ENCODE assay signal across 12 cellular contexts in genomic region chr7:24826662-24827020, GRCh38.
A peak's percentile ranks its signal among the peaks of the same experiment; 100 is the strongest.
DNase-seq lines count a peak whose midpoint lies in the region; ATAC-seq, FAIRE-seq and TF ChIP-seq lines count a peak whose summit lies in the region.
"Had no signal": no experiment of that assay in that cellular context is flagged by ENCODE, and none has a peak within 500 bp of the region (broad histone marks: within the 10 kb centered on the region; RNA-seq: fewer than 3 reads in every experiment).

No MANE protein-coding gene starts in this region.

- ATAC-seq in HepG2 (no peak; the same call in 2 of the 3 replicates), right lobe of liver (no peak), left ventricle myocardium superior (no peak)

- peak overlapping the region; percentile 35 for H3K9ac ChIP-seq in HepG2 (ENCODE audit: insufficient read depth, low read depth, low read length)

- CTCF ChIA-PET in HepG2 (lab: Yijun Ruan, JAX; ENCODE audit: low intra/inter-chr PET ratio, low total read pairs): no interaction called here

- no peak for TF ChIP-seq POLR2A in HepG2 (IDR thresholded peaks at IDR 0.05; ENCODE audit: insufficient read depth in 1 of 2, low read depth in 2 of 2, low read length in 2 of 2)
- TF ChIP-seq POLR2A in right lobe of liver (IDR thresholded peaks at IDR 0.05): no peak

- H3K36me3 ChIP-seq in HepG2 (replicated peaks in 1 of 2; ENCODE audit: control insufficient read depth in 1 of 2, insufficient read depth in 2 of 2, low read length in 2 of 2) (peaks cover 0 to 18% of the 10 kb centered on the region in 2 experiments; a peak in 2 of 5 replicates), right lobe of liver (no peaks in the 10 kb centered on the region)

- peak overlapping the region; percentile 31 for H3K4me3 Mint-ChIP-seq in activated T-helper 2 cell treated with anti-CD3 and anti-CD28 coated beads, Interferon-gamma antibody, Interleukin-2, Interleukin-4, amounts not matched to agents 10 μg/mL and 5 μg/mL and 100 μg/mL, durations not matched to agents 14 hours and 24 hours and 36 hours (ENCODE audit: low read depth)

- peaks cover 87% of the 10 kb centered on the region for H3K36me3 Mint-ChIP-seq in activated T-helper 2 cell treated with anti-CD3 and anti-CD28 coated beads, Interferon-gamma antibody, Interleukin-2, Interleukin-4, amounts not matched to agents 10 μg/mL and 5 μg/mL and 100 μg/mL, durations not matched to agents 14 hours and 24 hours and 36 hours (ENCODE audit: low read depth)

- H3K4me1 Mint-ChIP-seq in activated T-helper 2 cell treated with anti-CD3 and anti-CD28 coated beads, Interferon-gamma antibody, Interleukin-2, Interleukin-4, amounts not matched to agents 10 μg/mL and 5 μg/mL and 100 μg/mL, durations not matched to agents 14 hours and 24 hours and 36 hours (ENCODE audit: low read depth): peaks cover 78% of the 10 kb centered on the region

- H3K9me3 Mint-ChIP-seq in activated T-helper 2 cell treated with anti-CD3 and anti-CD28 coated beads, Interferon-gamma antibody, Interleukin-2, Interleukin-4, amounts not matched to agents 10 μg/mL and 5 μg/mL and 100 μg/mL, durations not matched to agents 14 hours and 24 hours and 36 hours: no peaks in the 10 kb centered on the region

- H3K27me3 ChIP-seq in HepG2 (ENCODE audit: control insufficient read depth in 1 of 2, insufficient read depth in 2 of 2, low read length in 2 of 2) (no peaks in the 10 kb centered on the region), right lobe of liver (no peaks in the 10 kb centered on the region)
- H3K27me3 ChIP-seq: heart left ventricle had no signal

- TF ChIP-seq RAD21 in HepG2 (CRISPR knock-in tag; IDR thresholded peaks at IDR 0.05): no peak

- TF ChIP-seq EP300 in HepG2 (IDR thresholded peaks at IDR 0.05; ENCODE audit: low read depth in 2 of 2, low read length in 2 of 2) (no peak), HepG2 (CRISPR knock-in tag; IDR thresholded peaks at IDR 0.05; ENCODE audit: borderline replicate concordance) (no peak)

- WGBS in HepG2 (ENCODE audit: low lambda C conversion rate): 50% methylated on average over 7 of the region's 7 CpGs
- 47% methylated on average over 6 of the region's 7 CpGs for WGBS in right lobe of liver (ENCODE audit: insufficient coverage, low coverage, low lambda C conversion rate, missing lambda C conversion rate)

- H3K79me2 ChIP-seq in HepG2 (ENCODE audit: insufficient read depth, low read length): peaks cover 2% of the 10 kb centered on the region

- TSS peak; percentile 99 for BruUV-seq in HepG2 (replicated peaks; lab: Mats Ljungman, UMichigan)

- no peak for FAIRE-seq in HepG2 (lab: Jason Lieb, UNC)
- FAIRE-seq in frontal cortex (lab: Jason Lieb, UNC): no peak

- in situ Hi-C loops in HepG2 (cut with HindIII; ENCODE audit: extremely low pct_ligation_motif_present, low pct_unique_long_range_greater_than_20kb): no loop called here

- no peaks in the 10 kb centered on the region for H3K9me3 ChIP-seq in HepG2 (ENCODE audit: low read length)
- no peaks in the 10 kb centered on the region for H3K9me3 ChIP-seq in right lobe of liver
- H3K9me3 ChIP-seq: heart left ventricle had no signal

- H3K4me3 ChIP-seq in HepG2 (replicated peaks in 1 of 3; ENCODE audit: insufficient read depth in 1 of 3, low read depth in 2 of 3, low read length in 3 of 3): peak overlapping the region in 1 of 3 experiments; percentile 36; a peak in 1 of 6 replicates
- no peak overlapping the region for H3K4me3 ChIP-seq in right lobe of liver
- H3K4me3 ChIP-seq: heart left ventricle had no signal

- DNase-seq in HepG2 (ENCODE audit: low spot score): no peak
- DNase-seq in right lobe of liver: no peak
- no peak for DNase-seq in activated T-helper 2 cell treated with anti-CD3 and anti-CD28 coated beads, Interferon-gamma antibody, Interleukin-2, Interleukin-4, amounts not matched to agents 10 μg/mL and 5 μg/mL and 100 μg/mL, durations not matched to agents 14 hours and 24 hours and 36 hours (ENCODE audit: low spot score)
- DNase-seq in iris pigment epithelial cell (ENCODE audit: low read depth): peak; percentile 65
- no peak for DNase-seq in frontal cortex (ENCODE audit: low spot score in 2 of 2)
- no peak for DNase-seq in hypothalamus (lab: John Stamatoyannopoulos, UW)
- no peak for DNase-seq in head of caudate nucleus
- no peak for DNase-seq in left ventricle myocardium superior
- DNase-seq: caudate nucleus, heart left ventricle, NCI-H1092 treated with DMSO at 0.1 percent for 48 hours, WERI-Rb-1 had no signal

- TF ChIP-seq CTCF in HepG2 (CRISPR knock-in tag; IDR thresholded peaks at IDR 0.05) (no peak), right lobe of liver (IDR thresholded peaks at IDR 0.05) (no peak)

- no peaks in the 10 kb centered on the region for H3K27me3 Mint-ChIP-seq in activated T-helper 2 cell treated with anti-CD3 and anti-CD28 coated beads, Interferon-gamma antibody, Interleukin-2, Interleukin-4, amounts not matched to agents 10 μg/mL and 5 μg/mL and 100 μg/mL, durations not matched to agents 14 hours and 24 hours and 36 hours (ENCODE audit: low read depth)

- H3K27ac ChIP-seq in HepG2 (ENCODE audit: extremely low read length, insufficient read depth, low read length): peak overlapping the region; percentile 75
- peak overlapping the region in 1 of 3 donors; percentile 37 for H3K27ac ChIP-seq in right lobe of liver
- H3K27ac ChIP-seq: WERI-Rb-1 had no signal

- H4K20me1 ChIP-seq in HepG2 (ENCODE audit: insufficient read depth, low read length): no peaks in the 10 kb centered on the region

- intact Hi-C loops in HepG2 (cut with micrococcal nuclease; ENCODE audit: unreplicated experiment) (loop anchor here (2.0 kb wide), 1 partner anchor 16 kb away; no protein-coding TSS in a partner anchor), right lobe of liver (cut with DNase I) (no loop called here), head of caudate nucleus (cut with DNase I) (no loop called here), left ventricle myocardium superior (cut with micrococcal nuclease) (loop anchor here (10.0 kb wide), 1 partner anchor 148 kb away; no protein-coding TSS in a partner anchor)
- intact Hi-C loops in activated T-helper 2 cell treated with anti-CD3 and anti-CD28 coated beads, Interferon-gamma antibody, Interleukin-2, Interleukin-4, amounts not matched to agents 10 μg/mL and 5 μg/mL and 100 μg/mL, durations not matched to agents 14 hours and 24 hours and 36 hours (cut with micrococcal nuclease): no loop called here

- H3K4me1 ChIP-seq in HepG2 (ENCODE audit: insufficient read depth, low read length) (peaks cover 34% of the 10 kb centered on the region), right lobe of liver (no peaks in the 10 kb centered on the region)

- H3K27ac Mint-ChIP-seq in activated T-helper 2 cell treated with anti-CD3 and anti-CD28 coated beads, Interferon-gamma antibody, Interleukin-2, Interleukin-4, amounts not matched to agents 10 μg/mL and 5 μg/mL and 100 μg/mL, durations not matched to agents 14 hours and 24 hours and 36 hours: peak overlapping the region; percentile 76

- POLR2A ChIA-PET in HepG2 (lab: Yijun Ruan, JAX): interaction anchor here (1.2 to 3.2 kb wide), 5 partner anchors 12 to 298 kb away, joined by 3 to 14 read pairs (median 4); partner anchors contain the start of genes CYCS and OSBPL3

- H3K4me2 ChIP-seq in HepG2 (ENCODE audit: low read depth, low read length): peak overlapping the region; percentile 64

- H2AFZ ChIP-seq in HepG2 (ENCODE audit: low read length): no peak overlapping the region

TF ChIP-seq in HepG2, 621 proteins besides CTCF, POLR2A, EP300 and RAD21:
- TF ChIP-seq ZFX (CRISPR knock-in tag; IDR thresholded peaks at IDR 0.05; ENCODE audit: low read depth) (0 out of 2 replicates have a peak, but pooled peaks have one; percentile 0), KLF16 (CRISPR knock-in tag; IDR thresholded peaks at IDR 0.05) (0 out of 4 replicates have a peak, but pooled peaks of 1 of the 2 experiments have one; percentile 0), ZBTB1 (CRISPR knock-in tag; IDR thresholded peaks at IDR 0.05; ENCODE audit: borderline replicate concordance) (no peak), ZBTB46 (CRISPR knock-in tag; IDR thresholded peaks at IDR 0.05; ENCODE audit: borderline replicate concordance) (0 out of 2 replicates have a peak, but pooled peaks have one; percentile 32)

Comparison
In these comparisons a context has a peak if more than half of its experiments do, and no peak if none do; other contexts are left out.
1. intact Hi-C loops: an anchor here in HepG2 (2.0 kb wide) and left ventricle myocardium superior (10.0 kb wide); none called in right lobe of liver, activated T-helper 2 cell treated with anti-CD3 and anti-CD28 coated beads, Interferon-gamma antibody, Interleukin-2, Interleukin-4, amounts not matched to agents 10 μg/mL and 5 μg/mL and 100 μg/mL, durations not matched to agents 14 hours and 24 hours and 36 hours and head of caudate nucleus.